Comparison of ENCODE assay signal across 2 cellular contexts in the genomic region with DNA sequence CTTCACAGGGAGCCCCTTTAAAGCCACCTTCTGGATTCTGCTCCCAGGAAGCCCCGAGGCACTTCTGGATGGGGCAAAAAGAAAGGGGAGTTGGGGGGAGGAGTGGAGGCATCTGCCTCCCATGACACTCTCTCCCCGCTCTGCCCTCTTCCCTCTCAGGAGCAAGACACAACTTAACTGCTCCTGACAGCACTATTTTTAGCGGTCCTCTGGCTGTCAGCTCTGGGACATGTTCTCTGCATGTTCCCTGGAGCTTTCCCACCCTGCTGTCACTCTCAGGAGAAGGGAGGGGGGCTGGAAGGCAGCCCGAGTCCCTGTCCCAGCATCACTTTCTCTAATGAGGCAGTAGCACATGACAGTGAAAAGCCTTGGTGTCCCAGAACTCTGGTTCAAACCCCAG.
TF ChIP-seq lines count a peak whose summit lies in the region.

No MANE protein-coding gene starts in this region.

TF ChIP-seq in SK-N-SH treated with all-trans-retinoic acid at 6 μM for 48 hours, 23 proteins besides CTCF, POLR2A, EP300 and RAD21 (continued from another document):
- TF ChIP-seq TSHZ2 (CRISPR knock-in tag; IDR thresholded peaks at IDR 0.05): no peak
- no peak for TF ChIP-seq ZNF8 (CRISPR knock-in tag; IDR thresholded peaks at IDR 0.05)
- TF ChIP-seq ARNTL (CRISPR knock-in tag; IDR thresholded peaks at IDR 0.05; ENCODE audit: borderline replicate concordance, low read depth): no peak
- TF ChIP-seq ZNF565 (CRISPR knock-in tag; conservative IDR thresholded peaks at IDR 0.05; ENCODE audit: low read depth): no peak
- no peak for TF ChIP-seq ZNF70 (CRISPR knock-in tag; IDR thresholded peaks at IDR 0.05)
- TF ChIP-seq RARB (CRISPR knock-in tag; IDR thresholded peaks at IDR 0.05): no peak
- TF ChIP-seq BACH2 (CRISPR knock-in tag; IDR thresholded peaks at IDR 0.05; ENCODE audit: borderline replicate concordance): no peak
- TF ChIP-seq ZFP30 (CRISPR knock-in tag; IDR thresholded peaks at IDR 0.05): no peak
- TF ChIP-seq ZC3H10 (CRISPR knock-in tag; IDR thresholded peaks at IDR 0.05): no peak
- TF ChIP-seq ZFP3 (CRISPR knock-in tag; IDR thresholded peaks at IDR 0.05): no peak
- TF ChIP-seq OSR1 (CRISPR knock-in tag; IDR thresholded peaks at IDR 0.05): no peak
- TF ChIP-seq, protein P1, sequence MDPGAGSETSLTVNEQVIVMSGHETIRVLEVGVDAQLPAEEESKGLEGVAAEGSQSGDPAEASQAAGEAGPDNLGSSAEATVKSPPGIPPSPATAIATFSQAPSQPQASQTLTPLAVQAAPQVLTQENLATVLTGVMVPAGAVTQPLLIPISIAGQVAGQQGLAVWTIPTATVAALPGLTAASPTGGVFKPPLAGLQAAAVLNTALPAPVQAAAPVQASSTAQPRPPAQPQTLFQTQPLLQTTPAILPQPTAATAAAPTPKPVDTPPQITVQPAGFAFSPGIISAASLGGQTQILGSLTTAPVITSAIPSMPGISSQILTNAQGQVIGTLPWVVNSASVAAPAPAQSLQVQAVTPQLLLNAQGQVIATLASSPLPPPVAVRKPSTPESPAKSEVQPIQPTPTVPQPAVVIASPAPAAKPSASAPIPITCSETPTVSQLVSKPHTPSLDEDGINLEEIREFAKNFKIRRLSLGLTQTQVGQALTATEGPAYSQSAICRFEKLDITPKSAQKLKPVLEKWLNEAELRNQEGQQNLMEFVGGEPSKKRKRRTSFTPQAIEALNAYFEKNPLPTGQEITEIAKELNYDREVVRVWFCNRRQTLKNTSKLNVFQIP (CRISPR knock-in tag; IDR thresholded peaks at IDR 0.05; ENCODE audit: borderline replicate concordance, low read depth): no peak
- TF ChIP-seq ISL1 (CRISPR knock-in tag; IDR thresholded peaks at IDR 0.05): no peak
- TF ChIP-seq ESRRG (CRISPR knock-in tag; IDR thresholded peaks at IDR 0.05): no peak
- no peak for TF ChIP-seq CREB5 (CRISPR knock-in tag; IDR thresholded peaks at IDR 0.05; ENCODE audit: low read depth)
- TF ChIP-seq, protein P2, sequence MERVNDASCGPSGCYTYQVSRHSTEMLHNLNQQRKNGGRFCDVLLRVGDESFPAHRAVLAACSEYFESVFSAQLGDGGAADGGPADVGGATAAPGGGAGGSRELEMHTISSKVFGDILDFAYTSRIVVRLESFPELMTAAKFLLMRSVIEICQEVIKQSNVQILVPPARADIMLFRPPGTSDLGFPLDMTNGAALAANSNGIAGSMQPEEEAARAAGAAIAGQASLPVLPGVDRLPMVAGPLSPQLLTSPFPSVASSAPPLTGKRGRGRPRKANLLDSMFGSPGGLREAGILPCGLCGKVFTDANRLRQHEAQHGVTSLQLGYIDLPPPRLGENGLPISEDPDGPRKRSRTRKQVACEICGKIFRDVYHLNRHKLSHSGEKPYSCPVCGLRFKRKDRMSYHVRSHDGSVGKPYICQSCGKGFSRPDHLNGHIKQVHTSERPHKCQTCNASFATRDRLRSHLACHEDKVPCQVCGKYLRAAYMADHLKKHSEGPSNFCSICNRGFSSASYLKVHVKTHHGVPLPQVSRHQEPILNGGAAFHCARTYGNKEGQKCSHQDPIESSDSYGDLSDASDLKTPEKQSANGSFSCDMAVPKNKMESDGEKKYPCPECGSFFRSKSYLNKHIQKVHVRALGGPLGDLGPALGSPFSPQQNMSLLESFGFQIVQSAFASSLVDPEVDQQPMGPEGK (CRISPR knock-in tag; IDR thresholded peaks at IDR 0.05; ENCODE audit: borderline replicate concordance): no peak

TF ChIP-seq in SK-N-SH, 30 proteins besides CTCF, POLR2A, EP300 and RAD21 (continued from another document):
- TF ChIP-seq YY1 (IDR thresholded peaks at IDR 0.05; ENCODE audit: low read depth) (no peak), PBX3 (IDR thresholded peaks at IDR 0.05) (no peak), NRF1 (IDR thresholded peaks at IDR 0.05; ENCODE audit: low read depth, low read length) (no peak), TCF12 (IDR thresholded peaks at IDR 0.05) (no peak), MAX (IDR thresholded peaks at IDR 0.05; ENCODE audit: low read depth) (no peak), GATA2 (CRISPR knock-in tag; IDR thresholded peaks at IDR 0.05) (no peak), FOXM1 (IDR thresholded peaks at IDR 0.05; ENCODE audit: low read depth) (no peak)
- TF ChIP-seq, protein P3, sequence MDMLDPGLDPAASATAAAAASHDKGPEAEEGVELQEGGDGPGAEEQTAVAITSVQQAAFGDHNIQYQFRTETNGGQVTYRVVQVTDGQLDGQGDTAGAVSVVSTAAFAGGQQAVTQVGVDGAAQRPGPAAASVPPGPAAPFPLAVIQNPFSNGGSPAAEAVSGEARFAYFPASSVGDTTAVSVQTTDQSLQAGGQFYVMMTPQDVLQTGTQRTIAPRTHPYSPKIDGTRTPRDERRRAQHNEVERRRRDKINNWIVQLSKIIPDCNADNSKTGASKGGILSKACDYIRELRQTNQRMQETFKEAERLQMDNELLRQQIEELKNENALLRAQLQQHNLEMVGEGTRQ (IDR thresholded peaks at IDR 0.05; ENCODE audit: borderline replicate concordance, low read depth, low read length): no peak
TF ChIP-seq in SK-N-SH: peak in this region for 0.
